Comparison of ENCODE assay signal across 26 cellular contexts in the genomic region with DNA sequence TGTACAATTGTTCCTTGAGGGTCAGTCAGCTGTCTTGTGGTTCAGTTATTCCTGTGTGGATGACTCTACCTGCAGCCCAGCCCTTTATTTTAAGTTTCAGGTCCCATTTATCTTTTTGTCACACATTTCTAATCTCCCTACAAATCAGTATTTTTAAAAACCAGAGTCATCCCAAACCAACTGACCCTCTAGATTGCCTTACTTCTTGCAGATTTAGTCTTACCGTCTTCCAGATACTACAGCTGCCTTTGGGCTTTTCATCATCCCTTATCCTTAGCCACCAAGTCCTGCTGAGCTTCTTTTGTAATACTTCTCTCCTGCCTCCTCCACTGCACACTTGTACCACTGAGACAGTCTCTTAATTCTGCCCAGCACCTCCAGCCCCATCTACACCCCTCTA. TPM values are rescaled to one million over a fixed set of nuclear protein-coding genes. Genes with fewer than 3 reads are reported as not detected.
DNase-seq lines count a peak whose midpoint lies in the region; ATAC-seq and TF ChIP-seq lines count a peak whose summit lies in the region.
"Had no signal": no experiment of that assay in that cellular context is flagged by ENCODE, and none has a peak within 500 bp of the region (broad histone marks: within the 10 kb centered on the region; RNA-seq: fewer than 3 reads in every experiment).

No MANE protein-coding gene starts in this region.

- no peaks in the 10 kb centered on the region for H3K27me3 ChIP-seq in CD4-positive, CD25-positive, alpha-beta regulatory T cell (ENCODE audit: control insufficient read depth, insufficient read depth, low read length)
- H3K27me3 ChIP-seq in esophagus muscularis mucosa: no peaks in the 10 kb centered on the region
- H3K27me3 ChIP-seq: ovary, suprapubic skin had no signal

- no peak for TF ChIP-seq EP300 in esophagus muscularis mucosa (IDR thresholded peaks at IDR 0.05)

- peaks cover 34% of the 10 kb centered on the region for H3K9me3 Mint-ChIP-seq in activated CD4-positive, alpha-beta T cell treated with anti-CD3 and anti-CD28 coated beads, Interleukin-2, amount 10 ng/mL, durations not matched to agents 24 days and 14 days
- peaks cover 0 to 44% (median 8%) of the 10 kb centered on the region in 7 donors for H3K9me3 Mint-ChIP-seq in CD4-positive, CD25-positive, alpha-beta regulatory T cell
- peaks cover 19% of the 10 kb centered on the region for H3K9me3 Mint-ChIP-seq in activated CD8-positive, alpha-beta T cell treated with anti-CD3 and anti-CD28 coated beads, Interleukin-2, amount 10 ng/mL, durations not matched to agents 7 days and 5 days (ENCODE audit: insufficient read depth)

- POLR2A ChIA-PET in activated CD8-positive, alpha-beta T cell treated with anti-CD3 and anti-CD28 coated beads, Interleukin-2, amount 10 ng/mL, durations not matched to agents 7 days and 5 days (lab: Charles Lee): interaction anchor here (0.6 to 1.7 kb wide), 3 partner anchors 15 to 53 kb away, joined by 3 to 6 read pairs (median 3); no protein-coding TSS in a partner anchor

- peaks cover 87% of the 10 kb centered on the region for H3K36me3 Mint-ChIP-seq in activated CD4-positive, alpha-beta T cell treated with anti-CD3 and anti-CD28 coated beads, Interleukin-2, amount 10 ng/mL, durations not matched to agents 24 days and 14 days (ENCODE audit: low read depth)
- peaks cover 66% of the 10 kb centered on the region for H3K36me3 Mint-ChIP-seq in CD4-positive, CD25-positive, alpha-beta regulatory T cell
- peaks cover 98% of the 10 kb centered on the region for H3K36me3 Mint-ChIP-seq in activated CD8-positive, alpha-beta T cell treated with anti-CD3 and anti-CD28 coated beads, Interleukin-2, amount 10 ng/mL, durations not matched to agents 7 days and 5 days (ENCODE audit: low read depth)

- CTCF ChIA-PET in activated CD8-positive, alpha-beta T cell treated with anti-CD3 and anti-CD28 coated beads, Interleukin-2, amount 10 ng/mL, durations not matched to agents 7 days and 5 days (lab: Charles Lee): interaction anchor here (0.9 to 1.6 kb wide), 6 partner anchors 8 to 461 kb away, joined by 3 to 6 read pairs (median 3); no protein-coding TSS in a partner anchor

- ATAC-seq in CD4-positive, CD25-positive, alpha-beta regulatory T cell (ENCODE audit: low read depth in 2 of 2): no peak
- ATAC-seq in activated CD8-positive, alpha-beta T cell treated with anti-CD3 and anti-CD28 coated beads, Interleukin-2, amount 10 ng/mL, durations not matched to agents 7 days and 5 days: no peak
- ATAC-seq: left cardiac atrium; stimulated activated effector memory CD8-positive, alpha-beta T cell treated with anti-CD3 and anti-CD28 coated beads, Interleukin-12 subunit alpha, Interleukin-12 subunit beta, amount 100 ng/mL, for 72 hours had no signal

- intact Hi-C loops in activated CD4-positive, alpha-beta T cell treated with anti-CD3 and anti-CD28 coated beads, Interleukin-2, amount 10 ng/mL, durations not matched to agents 24 days and 14 days (cut with micrococcal nuclease): no loop called here
- intact Hi-C loops in esophagus muscularis mucosa (cut with DNase I): no loop called here

- WGBS in esophagus muscularis mucosa: 84% methylated on average over 1 of the region's 1 CpG

- no peak for TF ChIP-seq CTCF in esophagus muscularis mucosa (IDR thresholded peaks at IDR 0.05)

- H3K27me3 Mint-ChIP-seq in activated CD4-positive, alpha-beta T cell treated with anti-CD3 and anti-CD28 coated beads, Interleukin-2, amount 10 ng/mL, durations not matched to agents 24 days and 14 days: no peaks in the 10 kb centered on the region
- H3K27me3 Mint-ChIP-seq in CD4-positive, CD25-positive, alpha-beta regulatory T cell: no peaks in the 10 kb centered on the region
- no peaks in the 10 kb centered on the region for H3K27me3 Mint-ChIP-seq in activated CD8-positive, alpha-beta T cell treated with anti-CD3 and anti-CD28 coated beads, Interleukin-2, amount 10 ng/mL, durations not matched to agents 7 days and 5 days (ENCODE audit: low read depth)

- H3K4me1 ChIP-seq in CD4-positive, CD25-positive, alpha-beta regulatory T cell (ENCODE audit: control insufficient read depth, insufficient read depth, low read length, poor library complexity, severe bottlenecking): peaks cover 66% of the 10 kb centered on the region
- H3K4me1 ChIP-seq in esophagus muscularis mucosa: no peaks in the 10 kb centered on the region

- peaks cover 18 to 24% of the 10 kb centered on the region in 2 experiments for H3K9me3 ChIP-seq in CD4-positive, CD25-positive, alpha-beta regulatory T cell (ENCODE audit: control insufficient read depth in 2 of 2, low read length in 2 of 2)
- H3K9me3 ChIP-seq in esophagus muscularis mucosa: peaks cover 0 to 21% (median 17%) of the 10 kb centered on the region in 4 donors
- H3K9me3 ChIP-seq: ovary had no signal

- no peak for DNase-seq in activated CD4-positive, alpha-beta T cell treated with anti-CD3 and anti-CD28 coated beads, Interleukin-2, amount 10 ng/mL, durations not matched to agents 24 days and 14 days
- DNase-seq in activated CD4-positive, alpha-beta T cell treated with anti-CD3 and anti-CD28 coated beads, Interleukin-2, amount 50 U/mL, for 1 hour: no peak
- DNase-seq in CD4-positive, CD25-positive, alpha-beta regulatory T cell: no peak
- DNase-seq in activated CD8-positive, alpha-beta T cell treated with anti-CD3 and anti-CD28 coated beads, Interleukin-2, amount 10 ng/mL, durations not matched to agents 7 days and 5 days: no peak
- peak; percentile 21 for DNase-seq in esophagus muscularis mucosa (ENCODE audit: extremely low spot score)
- DNase-seq in NCI-H2171 treated with DMSO at 0.1 percent for 48 hours (lab: John Stamatoyannopoulos, UW): no peak
- DNase-seq in NCI-H146 treated with DMSO at 0.1 percent for 48 hours (lab: John Stamatoyannopoulos, UW; ENCODE audit: unreplicated experiment): no peak
- DNase-seq in mesenteric fat pad (ENCODE audit: low spot score): no peak
- DNase-seq: activated CD4-positive, alpha-beta T cell treated with anti-CD3 and anti-CD28 coated beads for 48 hours; activated CD8-positive, alpha-beta memory T cell treated with anti-CD3 and anti-CD28 coated beads, Interleukin-2, amount 50 U/mL, for 48 hours; activated gamma-delta T cell treated with Interleukin-2 at 50 U/mL for 16 hours; aorta; DMS153; GOT3; hypothalamus; left cardiac atrium; NCI-H146; NCI-H2107; NCI-H446; NCI-H748 treated with DMSO at 0.1 percent for 48 hours; ovary; SIG-M5; T-helper 9 cell had no signal

- H3K4me1 Mint-ChIP-seq in activated CD4-positive, alpha-beta T cell treated with anti-CD3 and anti-CD28 coated beads, Interleukin-2, amount 10 ng/mL, durations not matched to agents 24 days and 14 days: peaks cover 68% of the 10 kb centered on the region
- peaks cover 32 to 70% (median 48%) of the 10 kb centered on the region in 4 donors for H3K4me1 Mint-ChIP-seq in CD4-positive, CD25-positive, alpha-beta regulatory T cell
- peaks cover 33% of the 10 kb centered on the region for H3K4me1 Mint-ChIP-seq in activated CD8-positive, alpha-beta T cell treated with anti-CD3 and anti-CD28 coated beads, Interleukin-2, amount 10 ng/mL, durations not matched to agents 7 days and 5 days (ENCODE audit: low read depth)
- H3K4me1 Mint-ChIP-seq: neural crest cell had no signal

- no peak overlapping the region for H3K4me3 Mint-ChIP-seq in activated CD4-positive, alpha-beta T cell treated with anti-CD3 and anti-CD28 coated beads, Interleukin-2, amount 10 ng/mL, durations not matched to agents 24 days and 14 days
- H3K4me3 Mint-ChIP-seq in CD4-positive, CD25-positive, alpha-beta regulatory T cell: peak overlapping the region; percentile 3 to 79 (median 28)
- no peak overlapping the region for H3K4me3 Mint-ChIP-seq in activated CD8-positive, alpha-beta T cell treated with anti-CD3 and anti-CD28 coated beads, Interleukin-2, amount 10 ng/mL, durations not matched to agents 7 days and 5 days
- H3K4me3 Mint-ChIP-seq: neural crest cell had no signal

- H3K27ac ChIP-seq in CD4-positive, CD25-positive, alpha-beta regulatory T cell (ENCODE audit: insufficient read depth, low read length, poor library complexity, severe bottlenecking): no peak overlapping the region
- H3K27ac ChIP-seq in esophagus muscularis mucosa (replicated peaks in 1 of 4): no peak overlapping the region
- H3K27ac ChIP-seq: ovary, suprapubic skin had no signal

- H3K4me3 ChIP-seq in CD4-positive, CD25-positive, alpha-beta regulatory T cell (ENCODE audit: low read depth, low read length): peak overlapping the region; percentile 29
- no peak overlapping the region for H3K4me3 ChIP-seq in esophagus muscularis mucosa
- H3K4me3 ChIP-seq: ovary, suprapubic skin had no signal

- H3K36me3 ChIP-seq in CD4-positive, CD25-positive, alpha-beta regulatory T cell (ENCODE audit: control insufficient read depth, insufficient read depth, low read length): peaks cover 45% of the 10 kb centered on the region
- peaks cover 0 to 6% (median 0%) of the 10 kb centered on the region in 4 donors for H3K36me3 ChIP-seq in esophagus muscularis mucosa
- H3K36me3 ChIP-seq: ovary had no signal

- H3K27ac Mint-ChIP-seq in activated CD4-positive, alpha-beta T cell treated with anti-CD3 and anti-CD28 coated beads, Interleukin-2, amount 10 ng/mL, durations not matched to agents 24 days and 14 days: peak overlapping the region; percentile 3
- H3K27ac Mint-ChIP-seq in CD4-positive, CD25-positive, alpha-beta regulatory T cell: peak overlapping the region; percentile 74 to 98 (median 89)
- peak overlapping the region; percentile 65 for H3K27ac Mint-ChIP-seq in activated CD8-positive, alpha-beta T cell treated with anti-CD3 and anti-CD28 coated beads, Interleukin-2, amount 10 ng/mL, durations not matched to agents 7 days and 5 days

- no peak for TF ChIP-seq POLR2A in esophagus muscularis mucosa (IDR thresholded peaks at IDR 0.05; ENCODE audit: low read depth)

RNA-seq across cellular contexts. Expression of gene PRKCH, which starts 54.9 kb away (rescaled TPM):
- 108 and 118 TPM in 2 replicates for total RNA-seq in activated CD4-positive, alpha-beta T cell treated with anti-CD3 and anti-CD28 coated beads, Interleukin-2, amount 10 ng/mL, durations not matched to agents 24 days and 14 days
- 457 TPM for total RNA-seq in CD4-positive, CD25-positive, alpha-beta regulatory T cell
- polyA plus RNA-seq in CD4-positive, CD25-positive, alpha-beta regulatory T cell: 100 to 1,000 TPM; 194 to 221 (median 199) TPM
- total RNA-seq in activated CD8-positive, alpha-beta T cell treated with anti-CD3 and anti-CD28 coated beads, Interleukin-2, amount 10 ng/mL, durations not matched to agents 7 days and 5 days: 100 to 1,000 TPM; 318 to 343 TPM
- total RNA-seq in esophagus muscularis mucosa (10 to 100 TPM; 13.3 to 67.6 (median 32.2) TPM), mesenteric fat pad (43.0 TPM)

Comparison
In these comparisons a context has a peak if more than half of its experiments do, and no peak if none do; other contexts are left out.
1. H3K27ac Mint-ChIP-seq: peak in every context shown above with its lines; median percentile 89 in CD4-positive, CD25-positive, alpha-beta regulatory T cell; 65 in activated CD8-positive, alpha-beta T cell treated with anti-CD3 and anti-CD28 coated beads, Interleukin-2, amount 10 ng/mL, durations not matched to agents 7 days and 5 days; 3 in activated CD4-positive, alpha-beta T cell treated with anti-CD3 and anti-CD28 coated beads, Interleukin-2, amount 10 ng/mL, durations not matched to agents 24 days and 14 days.
2. H3K4me3 Mint-ChIP-seq: peak in CD4-positive, CD25-positive, alpha-beta regulatory T cell (4 of 4); none in activated CD4-positive, alpha-beta T cell treated with anti-CD3 and anti-CD28 coated beads, Interleukin-2, amount 10 ng/mL, durations not matched to agents 24 days and 14 days (single experiment) and activated CD8-positive, alpha-beta T cell treated with anti-CD3 and anti-CD28 coated beads, Interleukin-2, amount 10 ng/mL, durations not matched to agents 7 days and 5 days (single experiment).